Comparison of ENCODE assay signal across 12 cellular contexts in genomic region chr21:38170705-38171682, GRCh38.
DNase-seq lines count a peak whose midpoint lies in the region; ATAC-seq and TF ChIP-seq lines count a peak whose summit lies in the region.
"Had no signal": no experiment of that assay in that cellular context is flagged by ENCODE, and none has a peak within 500 bp of the region (broad histone marks: within the 10 kb centered on the region; RNA-seq: fewer than 3 reads in every experiment).

No MANE protein-coding gene starts in this region.

- CTCF ChIA-PET in PC-3 (lab: Charles Lee), result interaction anchor here (0.6 to 1.3 kb wide), 3 partner anchors 47 to 182 kb away, joined by 4 to 6 read pairs (median 5); no protein-coding TSS in a partner anchor

- no peaks in the 10 kb centered on the region for H3K9me3 ChIP-seq in PC-3 (ENCODE audit: low read length)
- H3K9me3 ChIP-seq in neural cell (ENCODE audit: low read length), result no peaks in the 10 kb centered on the region
- no peaks in the 10 kb centered on the region for H3K9me3 ChIP-seq in uterus

- no peaks in the 10 kb centered on the region for H4K20me1 ChIP-seq in PC-3 (ENCODE audit: low read length)
- H4K20me1 ChIP-seq in neural cell (ENCODE audit: insufficient read depth), result no peaks in the 10 kb centered on the region

- H3K9me3 Mint-ChIP-seq in stimulated activated naive B cell treated with anti-CD40 and anti-IgM and Interleukin-4, amounts not matched to agents 10 μg/mL and 1 μg/mL and 100 μg/mL, for 72 hours, result no peaks in the 10 kb centered on the region

- BruUV-seq in PC-3 (replicated peaks; lab: Mats Ljungman, UMichigan), result no TSS peak

- no peaks in the 10 kb centered on the region for H3K27me3 Mint-ChIP-seq in stimulated activated naive B cell treated with anti-CD40 and anti-IgM and Interleukin-4, amounts not matched to agents 10 μg/mL and 1 μg/mL and 100 μg/mL, for 72 hours

- H3K36me3 ChIP-seq in PC-3 (ENCODE audit: low read depth, low read length) (no peaks in the 10 kb centered on the region), neural cell (ENCODE audit: insufficient read depth, low read length) (no peaks in the 10 kb centered on the region), H7 (replicated peaks; ENCODE audit: control insufficient read depth, insufficient read depth, low read length) (no peaks in the 10 kb centered on the region), uterus (no peaks in the 10 kb centered on the region)

- TF ChIP-seq EP300 in neural cell (conservative IDR thresholded peaks at IDR 0.05; ENCODE audit: poor library complexity, severe bottlenecking), result no peak

- no peaks in the 10 kb centered on the region for H3K79me2 ChIP-seq in PC-3 (ENCODE audit: low read length)
- H3K79me2 ChIP-seq in neural cell (replicated peaks; ENCODE audit: insufficient read depth, low read length), result no peaks in the 10 kb centered on the region

- H3K27me3 ChIP-seq in PC-3 (ENCODE audit: low read length), result no peaks in the 10 kb centered on the region
- no peaks in the 10 kb centered on the region for H3K27me3 ChIP-seq in neural cell (ENCODE audit: insufficient read depth, low read depth, low read length)
- no peaks in the 10 kb centered on the region for H3K27me3 ChIP-seq in H7 (ENCODE audit: control insufficient read depth, insufficient read depth, low read length)
- H3K27me3 ChIP-seq in uterus, result no peaks in the 10 kb centered on the region

- TF ChIP-seq RAD21 in neural cell (conservative IDR thresholded peaks at IDR 0.05), result no peak

- H3K4me2 ChIP-seq in PC-3 (ENCODE audit: low read length) (peak overlapping the region; percentile 35), neural cell (ENCODE audit: low read length) (no peak overlapping the region)

- no peaks in the 10 kb centered on the region for H3K4me1 Mint-ChIP-seq in stimulated activated naive B cell treated with anti-CD40 and anti-IgM and Interleukin-4, amounts not matched to agents 10 μg/mL and 1 μg/mL and 100 μg/mL, for 72 hours

- TF ChIP-seq CTCF in PC-3 (conservative IDR thresholded peaks at IDR 0.05; ENCODE audit: low read depth, low read length), result no peak
- TF ChIP-seq CTCF in epithelial cell of proximal tubule (conservative IDR thresholded peaks at IDR 0.05; ENCODE audit: low read depth, low read length), result peak; percentile 51
- peak; percentile 13 for TF ChIP-seq CTCF in neural cell (IDR thresholded peaks at IDR 0.05; ENCODE audit: poor library complexity, severe bottlenecking)
- TF ChIP-seq CTCF in uterus (IDR thresholded peaks at IDR 0.05), result no peak

- H3K4me3 Mint-ChIP-seq in stimulated activated naive B cell treated with anti-CD40 and anti-IgM and Interleukin-4, amounts not matched to agents 10 μg/mL and 1 μg/mL and 100 μg/mL, for 72 hours, result no peak overlapping the region
- H3K4me3 Mint-ChIP-seq: brain had no signal

- intact Hi-C loops in PC-3 (cut with micrococcal nuclease), result loop anchor here (5.0 kb wide), 1 partner anchor 181 kb away; no protein-coding TSS in a partner anchor
- intact Hi-C loops in uterus (cut with DNase I; ENCODE audit: low total_unique reads), result no loop called here

- H3F3A ChIP-seq in PC-3 (ENCODE audit: low read length, unreplicated experiment) (no peaks in the 10 kb centered on the region), neural cell (ENCODE audit: insufficient read depth, low read length, poor library complexity, severe bottlenecking) (no peaks in the 10 kb centered on the region)

- DNase-seq in ELR (ENCODE audit: low read depth) (peak; percentile 50), PC-3 (peak; percentile 16), epithelial cell of proximal tubule (ENCODE audit: low read depth) (peak; percentile 42), H7 (no peak), amniotic stem cell (lab: John Stamatoyannopoulos, UW) (no peak), uterus (no peak)
- DNase-seq in stimulated activated naive B cell treated with anti-CD40 and anti-IgM and Interleukin-4, amounts not matched to agents 10 μg/mL and 1 μg/mL and 100 μg/mL, for 72 hours, result no peak
- DNase-seq: NCI-H2107, occipital lobe had no signal

- H2AFZ ChIP-seq in PC-3 (ENCODE audit: low read length) (no peak overlapping the region), neural cell (ENCODE audit: low read depth, low read length) (no peak overlapping the region)

- peaks cover 15% of the 10 kb centered on the region for H3K4me1 ChIP-seq in PC-3 (ENCODE audit: insufficient read depth, low read length)
- no peaks in the 10 kb centered on the region for H3K4me1 ChIP-seq in uterus

- no peak overlapping the region for H3K27ac Mint-ChIP-seq in stimulated activated naive B cell treated with anti-CD40 and anti-IgM and Interleukin-4, amounts not matched to agents 10 μg/mL and 1 μg/mL and 100 μg/mL, for 72 hours

- H3K27ac ChIP-seq in PC-3 (ENCODE audit: low read length) (peak overlapping the region; percentile 20; the same call in 1 of the 2 replicates), neural cell (ENCODE audit: low read length) (no peak overlapping the region), uterus (no peak overlapping the region)
- H3K27ac ChIP-seq: SK-N-MC had no signal

- no peak for TF ChIP-seq POLR2A in uterus (IDR thresholded peaks at IDR 0.05)

- H3K9me2 ChIP-seq in PC-3 (replicated peaks; ENCODE audit: low read length), result no peaks in the 10 kb centered on the region
- no peaks in the 10 kb centered on the region for H3K9me2 ChIP-seq in neural cell (ENCODE audit: insufficient read depth, low read length)

- H3K4me3 ChIP-seq in PC-3 (ENCODE audit: low read length), result no peak overlapping the region
- no peak overlapping the region for H3K4me3 ChIP-seq in epithelial cell of proximal tubule (ENCODE audit: low read depth, low read length)
- H3K4me3 ChIP-seq in neural cell (ENCODE audit: low read length), result no peak overlapping the region
- H3K4me3 ChIP-seq in H7 (ENCODE audit: insufficient read depth, low read depth, low read length), result no peak overlapping the region
- H3K4me3 ChIP-seq in uterus, result no peak overlapping the region
- H3K4me3 ChIP-seq: SK-N-MC had no signal

- H3K36me3 Mint-ChIP-seq in stimulated activated naive B cell treated with anti-CD40 and anti-IgM and Interleukin-4, amounts not matched to agents 10 μg/mL and 1 μg/mL and 100 μg/mL, for 72 hours, result no peaks in the 10 kb centered on the region
- H3K36me3 Mint-ChIP-seq: brain had no signal

- no peak for ATAC-seq in PC-3
- no peak for ATAC-seq in stimulated activated naive B cell treated with anti-CD40 and anti-IgM and Interleukin-4, amounts not matched to agents 10 μg/mL and 1 μg/mL and 100 μg/mL, for 72 hours (replicated peaks)

- POLR2A ChIA-PET in PC-3 (lab: Charles Lee; ENCODE audit: unreplicated experiment), result no interaction called here

- no peak overlapping the region for H3K9ac ChIP-seq in PC-3 (ENCODE audit: low read length)
- no peak overlapping the region for H3K9ac ChIP-seq in neural cell (ENCODE audit: low read length)

TF ChIP-seq in neural cell, 6 proteins besides CTCF, POLR2A, EP300 and RAD21:
- TF ChIP-seq REST (IDR thresholded peaks at IDR 0.05; ENCODE audit: borderline replicate concordance) (no peak), MXI1 (conservative IDR thresholded peaks at IDR 0.05; ENCODE audit: poor library complexity, severe bottlenecking) (no peak), POLR2AphosphoS5 (IDR thresholded peaks at IDR 0.05) (no peak), EZH2 (IDR thresholded peaks at IDR 0.05; ENCODE audit: borderline replicate concordance, insufficient read depth, low read length, poor library complexity, severe bottlenecking) (no peak), TAF1 (IDR thresholded peaks at IDR 0.05; ENCODE audit: low read depth) (no peak), SMC3 (conservative IDR thresholded peaks at IDR 0.05; ENCODE audit: poor library complexity) (no peak)

Comparison
In these comparisons a context has a peak if more than half of its experiments do, and no peak if none do; other contexts are left out.
1. DNase-seq: peak in ELR (single experiment), PC-3 (single experiment) and epithelial cell of proximal tubule (single experiment); none in stimulated activated naive B cell treated with anti-CD40 and anti-IgM and Interleukin-4, amounts not matched to agents 10 μg/mL and 1 μg/mL and 100 μg/mL, for 72 hours (single experiment), H7 (single experiment), amniotic stem cell (single experiment) and uterus (0 of 2).
2. CTCF ChIP-seq: peak in epithelial cell of proximal tubule (single experiment) and neural cell (single experiment); none in PC-3 (single experiment) and uterus (0 of 4).